28 cellular contexts compared by ENCODE assay signal in genomic region chr21:38995071-38995669, GRCh38.
DNase-seq lines count a peak whose midpoint lies in the region; ATAC-seq and TF ChIP-seq lines count a peak whose summit lies in the region.
"Had no signal": no experiment of that assay in that cellular context is flagged by ENCODE, and none has a peak within 500 bp of the region (broad histone marks: within the 10 kb centered on the region; RNA-seq: fewer than 3 reads in every experiment).

No MANE protein-coding gene starts in this region.

- H3K27ac ChIP-seq in mammary epithelial cell (ENCODE audit: insufficient read depth, low read depth, low read length) = no peak overlapping the region
- peak overlapping the region; percentile 68 to 89 for H3K27ac ChIP-seq in breast epithelium
- peak overlapping the region in 3 of 4 donors; percentile 36 to 86 (median 79) for H3K27ac ChIP-seq in upper lobe of left lung
- H3K27ac ChIP-seq in SK-N-SH (ENCODE audit: low read depth in 2 of 2, low read length in 1 of 2) = no peak overlapping the region
- H3K27ac ChIP-seq: hepatocyte, neutrophil had no signal

- BruUV-seq in MCF 10A (replicated peaks; lab: Mats Ljungman, UMichigan) = no TSS peak
- BruUV-seq in mammary epithelial cell (replicated peaks; lab: Mats Ljungman, UMichigan) = no TSS peak

- WGBS in mammary epithelial cell (ENCODE audit: low coverage, missing lambda C conversion rate) = 78% methylated on average over 13 of the region's 13 CpGs
- 88 to 90% methylated on average over 13 of the region's 13 CpGs for WGBS in upper lobe of left lung, 2 donors
- WGBS in SK-N-SH (ENCODE audit: low lambda C conversion rate) = 93% methylated on average over 11 of the region's 13 CpGs

- H3K36me3 ChIP-seq in mammary epithelial cell (ENCODE audit: insufficient read depth, low read length) = no peaks in the 10 kb centered on the region
- no peaks in the 10 kb centered on the region for H3K36me3 ChIP-seq in breast epithelium
- H3K36me3 ChIP-seq in upper lobe of left lung = no peaks in the 10 kb centered on the region
- no peaks in the 10 kb centered on the region for H3K36me3 ChIP-seq in SK-N-SH (replicated peaks in 1 of 2; ENCODE audit: control insufficient read depth in 1 of 2, insufficient read depth in 2 of 2, low read length in 1 of 2)
- H3K36me3 ChIP-seq: neutrophil, transverse colon had no signal

- no peaks in the 10 kb centered on the region for H3K36me3 Mint-ChIP-seq in MCF 10A (ENCODE audit: insufficient read depth, unreplicated experiment)
- H3K36me3 Mint-ChIP-seq in mesothelial cell of epicardium = no peaks in the 10 kb centered on the region
- H3K36me3 Mint-ChIP-seq: CD4-positive, CD25-positive, alpha-beta regulatory T cell; IgD-negative memory B cell had no signal

- H3K79me2 ChIP-seq in mammary epithelial cell (ENCODE audit: insufficient read depth, low read length) (no peaks in the 10 kb centered on the region), SK-N-SH (ENCODE audit: insufficient read depth) (no peaks in the 10 kb centered on the region)
- H3K79me2 ChIP-seq: hepatocyte had no signal

- POLR2A ChIA-PET in MCF 10A (lab: Yijun Ruan, JAX) (interaction anchor here (2.0 to 2.7 kb wide), 3 partner anchors 10 to 196 kb away, joined by 5 to 12 read pairs (median 7); no protein-coding TSS in a partner anchor), SK-N-SH (lab: Yijun Ruan, JAX) (no interaction called here)

- peaks cover 30% of the 10 kb centered on the region for H3K4me1 ChIP-seq in mammary epithelial cell (ENCODE audit: insufficient read depth, low read length)
- peaks cover 0 to 10% of the 10 kb centered on the region in 2 donors for H3K4me1 ChIP-seq in breast epithelium
- H3K4me1 ChIP-seq in upper lobe of left lung = peaks cover 42 to 60% (median 46%) of the 10 kb centered on the region in 4 donors
- peaks cover 21 to 55% of the 10 kb centered on the region in 2 experiments for H3K4me1 ChIP-seq in SK-N-SH (ENCODE audit: control insufficient read depth in 1 of 2, insufficient read depth in 2 of 2, low read depth in 1 of 2, low read length in 1 of 2)

- H3K9me3 Mint-ChIP-seq in MCF 10A (ENCODE audit: unreplicated experiment) (no peaks in the 10 kb centered on the region), mesothelial cell of epicardium (peaks cover 4% of the 10 kb centered on the region)
- H3K9me3 Mint-ChIP-seq: activated CD4-positive, alpha-beta memory T cell treated with anti-CD3 and anti-CD28 coated beads, Interleukin-2, amount 10 ng/mL, durations not matched to agents 7 days and 5 days; activated naive CD8-positive, alpha-beta T cell treated with anti-CD3 and anti-CD28 coated beads, Interleukin-2, amount 50 U/mL, for 24 hours; CD4-positive, CD25-positive, alpha-beta regulatory T cell; IgD-negative memory B cell had no signal

- no peaks in the 10 kb centered on the region for H3K9me3 ChIP-seq in mammary epithelial cell (replicated peaks; ENCODE audit: insufficient read depth, low read length)
- no peaks in the 10 kb centered on the region for H3K9me3 ChIP-seq in breast epithelium
- no peaks in the 10 kb centered on the region for H3K9me3 ChIP-seq in upper lobe of left lung
- H3K9me3 ChIP-seq in SK-N-SH = no peaks in the 10 kb centered on the region
- H3K9me3 ChIP-seq: neutrophil, transverse colon had no signal

- H3K27me3 ChIP-seq in mammary epithelial cell (ENCODE audit: insufficient read depth, low read length) = no peaks in the 10 kb centered on the region
- H3K27me3 ChIP-seq in breast epithelium = no peaks in the 10 kb centered on the region
- H3K27me3 ChIP-seq in upper lobe of left lung = no peaks in the 10 kb centered on the region
- no peaks in the 10 kb centered on the region for H3K27me3 ChIP-seq in SK-N-SH (ENCODE audit: insufficient read depth)
- H3K27me3 ChIP-seq: hepatocyte, transverse colon had no signal

- H3K4me1 Mint-ChIP-seq in MCF 10A (ENCODE audit: insufficient read depth, unreplicated experiment) (peaks cover 34% of the 10 kb centered on the region), mesothelial cell of epicardium (peaks cover 54% of the 10 kb centered on the region)
- H3K4me1 Mint-ChIP-seq: activated CD4-positive, alpha-beta memory T cell treated with anti-CD3 and anti-CD28 coated beads, Interleukin-2, amount 10 ng/mL, durations not matched to agents 7 days and 5 days; CD4-positive, CD25-positive, alpha-beta regulatory T cell; IgD-negative memory B cell had no signal

- no peak overlapping the region for H3K9ac ChIP-seq in mammary epithelial cell (ENCODE audit: insufficient read depth, low read length)
- no peak overlapping the region for H3K9ac ChIP-seq in SK-N-SH

- CTCF ChIA-PET in MCF 10A (lab: Yijun Ruan, JAX) (interaction anchor here (0.8 kb wide), 1 partner anchor 145 kb away, joined by 3 read pairs; no protein-coding TSS in a partner anchor), mammary epithelial cell (lab: Charles Lee; ENCODE audit: low non-redundant PET) (no interaction called here), SK-N-SH (lab: Yijun Ruan, JAX) (no interaction called here)

- H3K4me3 ChIP-seq in mammary epithelial cell (replicated peaks in 1 of 3; ENCODE audit: insufficient read depth in 1 of 3, low read depth in 2 of 3, low read length in 3 of 3) = no peak overlapping the region
- no peak overlapping the region for H3K4me3 ChIP-seq in breast epithelium
- no peak overlapping the region for H3K4me3 ChIP-seq in upper lobe of left lung
- no peak overlapping the region for H3K4me3 ChIP-seq in SK-N-SH (ENCODE audit: low read depth in 2 of 2, low read length in 1 of 2)
- H3K4me3 ChIP-seq: hepatocyte, transverse colon had no signal

- no peak for ATAC-seq in upper lobe of left lung (ENCODE audit: low FRiP score in 2 of 2)
- ATAC-seq: activated CD4-positive, CD25-positive, alpha-beta regulatory T cell treated with anti-CD3 and anti-CD28 coated beads, Interleukin-2, amount 50 U/mL, for 24 hours; activated naive CD8-positive, alpha-beta T cell treated with anti-CD3 and anti-CD28 coated beads, Interleukin-2, amount 50 U/mL, for 24 hours; HCT116; sciatic nerve had no signal

- TF ChIP-seq EP300 in upper lobe of left lung (IDR thresholded peaks at IDR 0.05) (no peak), SK-N-SH (IDR thresholded peaks at IDR 0.05; ENCODE audit: borderline replicate concordance in 1 of 2, low read depth in 1 of 2, low read length in 1 of 2) (no peak)

- H3K9me2 ChIP-seq in SK-N-SH = no peaks in the 10 kb centered on the region

- in situ Hi-C loops in mammary epithelial cell (cut with MboI; ENCODE audit: low sequenced_read_pairs in 2 of 2) = no loop called here

- intact Hi-C loops in MCF 10A (cut with micrococcal nuclease) = no loop called here
- intact Hi-C loops in mammary epithelial cell (cut with micrococcal nuclease) = no loop called here
- intact Hi-C loops in breast epithelium (cut with DNase I; ENCODE audit: low total_unique reads) = no loop called here

- DNase-seq in MCF 10A (ENCODE audit: unreplicated experiment) (no peak), mammary epithelial cell (no peak), breast epithelium (ENCODE audit: low spot score in 2 of 2) (no peak), mesothelial cell of epicardium (ENCODE audit: low spot score in 2 of 2, unreplicated experiment in 2 of 2) (no peak), upper lobe of left lung (no peak), SK-N-SH (no peak), cerebellar cortex (ENCODE audit: low spot score) (no peak)
- DNase-seq in activated CD4-positive, alpha-beta T cell treated with anti-CD3 and anti-CD28 coated beads, Interleukin-2, amount 50 U/mL, for 48 hours = no peak
- DNase-seq: activated CD4-positive, alpha-beta memory T cell treated with anti-CD3 and anti-CD28 coated beads, Interleukin-2, amount 10 ng/mL, durations not matched to agents 7 days and 5 days; activated CD8-positive, alpha-beta memory T cell treated with anti-CD3 and anti-CD28 coated beads, Interleukin-2, amount 50 U/mL, for 4 hours; activated naive CD4-positive, alpha-beta T cell; activated naive CD8-positive, alpha-beta T cell treated with anti-CD3 and anti-CD28 coated beads, Interleukin-2, amount 50 U/mL, for 24 hours; Calu3; CD4-positive, CD25-positive, alpha-beta regulatory T cell; central memory CD4-positive, alpha-beta T cell; DMS79; GDM1; NCI-H1105; NCI-H446 treated with DMSO at 0.1 percent for 48 hours; NCI-H774; stimulated activated CD4-positive, alpha-beta T cell treated with anti-CD3 and anti-CD28 coated beads, Interleukin-4, amount 100 ng/mL, for 24 hours had no signal

- TF ChIP-seq RAD21 in SK-N-SH (IDR thresholded peaks at IDR 0.05; ENCODE audit: low read length) = no peak

- H3K4me2 ChIP-seq in mammary epithelial cell (ENCODE audit: insufficient read depth, low read depth, low read length) = no peak overlapping the region
- H3K4me2 ChIP-seq in SK-N-SH = no peak overlapping the region
- H3K4me2 ChIP-seq: hepatocyte had no signal

- TF ChIP-seq CTCF in MCF 10A (IDR thresholded peaks at IDR 0.05; ENCODE audit: unreplicated experiment) = no peak
- TF ChIP-seq CTCF in mammary epithelial cell (conservative IDR thresholded peaks at IDR 0.05 in 1 of 2, IDR thresholded peaks at IDR 0.05 in 1 of 2; ENCODE audit: extremely low read depth in 1 of 2, insufficient read depth in 1 of 2, low read depth in 1 of 2, low read length in 2 of 2) = no peak
- no peak for TF ChIP-seq CTCF in breast epithelium (IDR thresholded peaks at IDR 0.05)
- TF ChIP-seq CTCF in mesothelial cell of epicardium (IDR thresholded peaks at IDR 0.05; ENCODE audit: unreplicated experiment) = no peak
- TF ChIP-seq CTCF in upper lobe of left lung (IDR thresholded peaks at IDR 0.05) = no peak
- TF ChIP-seq CTCF in SK-N-SH (IDR thresholded peaks at IDR 0.05) = no peak

- peaks cover 10% of the 10 kb centered on the region for H3F3A ChIP-seq in SK-N-SH (replicated peaks; ENCODE audit: insufficient read depth)

- H3K4me3 Mint-ChIP-seq in MCF 10A (ENCODE audit: unreplicated experiment) (no peak overlapping the region), mesothelial cell of epicardium (no peak overlapping the region)
- H3K4me3 Mint-ChIP-seq: activated CD4-positive, alpha-beta memory T cell treated with anti-CD3 and anti-CD28 coated beads, Interleukin-2, amount 10 ng/mL, durations not matched to agents 7 days and 5 days; activated naive CD8-positive, alpha-beta T cell treated with anti-CD3 and anti-CD28 coated beads, Interleukin-2, amount 50 U/mL, for 24 hours; CD4-positive, CD25-positive, alpha-beta regulatory T cell; IgD-negative memory B cell had no signal

- TF ChIP-seq POLR2A in breast epithelium (IDR thresholded peaks at IDR 0.05) (no peak), upper lobe of left lung (IDR thresholded peaks at IDR 0.05) (no peak)

- H4K20me1 ChIP-seq in mammary epithelial cell (ENCODE audit: insufficient read depth, low read length) (no peaks in the 10 kb centered on the region), SK-N-SH (ENCODE audit: insufficient read depth) (no peaks in the 10 kb centered on the region)

- H2AFZ ChIP-seq in mammary epithelial cell (ENCODE audit: low read depth, low read length) = no peak overlapping the region
- H2AFZ ChIP-seq in SK-N-SH (ENCODE audit: low read depth) = no peak overlapping the region
- H2AFZ ChIP-seq: hepatocyte had no signal

- peak overlapping the region; percentile 94 for H3K27ac Mint-ChIP-seq in MCF 10A (ENCODE audit: low read depth, unreplicated experiment)
- H3K27ac Mint-ChIP-seq in mesothelial cell of epicardium = peak overlapping the region; percentile 44
- H3K27ac Mint-ChIP-seq: activated CD4-positive, alpha-beta memory T cell treated with anti-CD3 and anti-CD28 coated beads, Interleukin-2, amount 10 ng/mL, durations not matched to agents 7 days and 5 days; activated naive CD8-positive, alpha-beta T cell treated with anti-CD3 and anti-CD28 coated beads, Interleukin-2, amount 50 U/mL, for 24 hours; CD4-positive, CD25-positive, alpha-beta regulatory T cell had no signal

- dilution Hi-C loops in mammary epithelial cell (cut with HindIII; ENCODE audit: low sequenced_read_pairs) = no loop called here

- no peaks in the 10 kb centered on the region for H3K27me3 Mint-ChIP-seq in MCF 10A (ENCODE audit: insufficient read depth, unreplicated experiment)
- H3K27me3 Mint-ChIP-seq in mesothelial cell of epicardium (ENCODE audit: low read depth) = no peaks in the 10 kb centered on the region

Comparison
In these comparisons a context has a peak if more than half of its experiments do, and no peak if none do; other contexts are left out.
1. H3K27ac ChIP-seq: peak in breast epithelium (2 of 2) and upper lobe of left lung (3 of 4); none in mammary epithelial cell (single experiment) and SK-N-SH (0 of 2).